20 cellular contexts compared by ENCODE assay signal in genomic region chr12:47412837-47413236, GRCh38.
"Had no signal": no experiment of that assay in that cellular context is flagged by ENCODE, and none has a peak within 500 bp of the region (broad histone marks: within the 10 kb centered on the region; RNA-seq: fewer than 3 reads in every experiment).

No MANE protein-coding gene starts in this region.

- DNase-seq: activated effector memory CD4-positive, alpha-beta T cell treated with Interleukin-2 at 50 U/mL for 16 hours; cerebellar nuclear complex; endodermal cell; esophagus squamous epithelium; gastrocnemius medialis; hypothalamus; left ventricle myocardium superior; mammary epithelial cell; spleen; stimulated activated CD4-positive, alpha-beta T cell treated with anti-CD3 and anti-CD28 coated beads, Interleukin-4, amount 100 ng/mL, for 1 hour; stimulated activated naive CD4-positive, alpha-beta T cell; substantia nigra; SW 1271; thyroid gland had no signal

- H3K4me3 Mint-ChIP-seq: endodermal cell; mesothelial cell of epicardium; natural killer cell treated with Interleukin-12 subunit alpha and Interleukin-12 subunit beta and Interleukin-15 and Interleukin-18, amount 100 ng/mL, for 72 hours had no signal

- H3K9me3 ChIP-seq: esophagus squamous epithelium, gastrocnemius medialis, spleen, thyroid gland had no signal

- H3K27ac ChIP-seq: coronary artery, esophagus squamous epithelium, gastrocnemius medialis, SK-N-MC, spleen, thyroid gland had no signal

- FAIRE-seq: islet of Langerhans had no signal

- H3K4me1 ChIP-seq: esophagus squamous epithelium, gastrocnemius medialis, thyroid gland had no signal

- H3K27ac Mint-ChIP-seq: endodermal cell; mesothelial cell of epicardium; natural killer cell treated with Interleukin-12 subunit alpha and Interleukin-12 subunit beta and Interleukin-15 and Interleukin-18, amount 100 ng/mL, for 72 hours; progenitor cell of endocrine pancreas had no signal

- H3K27me3 ChIP-seq: esophagus squamous epithelium, gastrocnemius medialis, spleen, thyroid gland had no signal

- H3K36me3 Mint-ChIP-seq: mesothelial cell of epicardium; natural killer cell treated with Interleukin-12 subunit alpha and Interleukin-12 subunit beta and Interleukin-15 and Interleukin-18, amount 100 ng/mL, for 72 hours had no signal

- H3K27me3 Mint-ChIP-seq: natural killer cell treated with Interleukin-12 subunit alpha and Interleukin-12 subunit beta and Interleukin-15 and Interleukin-18, amount 100 ng/mL, for 72 hours; progenitor cell of endocrine pancreas had no signal

- H3K36me3 ChIP-seq: esophagus squamous epithelium, gastrocnemius medialis, spleen, thyroid gland had no signal

- H3K9me3 Mint-ChIP-seq: endodermal cell; natural killer cell treated with Interleukin-12 subunit alpha and Interleukin-12 subunit beta and Interleukin-15 and Interleukin-18, amount 100 ng/mL, for 72 hours had no signal

- ATAC-seq: gastrocnemius medialis; left ventricle myocardium superior; natural killer cell treated with Interleukin-12 subunit alpha and Interleukin-12 subunit beta and Interleukin-15 and Interleukin-18, amount 100 ng/mL, for 72 hours had no signal

- H3K4me3 ChIP-seq: coronary artery, esophagus squamous epithelium, gastrocnemius medialis, SK-N-MC, spleen, thyroid gland had no signal

- H3K4me1 Mint-ChIP-seq: endodermal cell, mesothelial cell of epicardium had no signal
